In genomic region chr12:92408072-92408900, GRCh38 we compare ENCODE assay signal across 8 cellular contexts.
DNase-seq lines count a peak whose midpoint lies in the region; ATAC-seq and TF ChIP-seq lines count a peak whose summit lies in the region.

No MANE protein-coding gene starts in this region.

- H3K4me1 ChIP-seq in uterus: no peaks in the 10 kb centered on the region

- no peak overlapping the region for H3K27ac ChIP-seq in uterus

- peak; percentile 58 for DNase-seq in ELF-1 (ENCODE audit: low read depth, low spot score)
- peak; percentile 47 for DNase-seq in NOMO-1 treated with dmso at 0.1 percent for 144 hours (lab: John Stamatoyannopoulos, UW; ENCODE audit: unreplicated experiment)
- peak; percentile 41 for DNase-seq in activated naive CD4-positive, alpha-beta T cell treated with anti-CD3 and anti-CD28 coated beads, Interleukin-2, amount 50 U/mL, for 16 hours
- no peak for DNase-seq in kidney epithelial cell (ENCODE audit: low read depth)
- DNase-seq in NCI-H2227 treated with DMSO at 0.1 percent for 48 hours (lab: John Stamatoyannopoulos, UW): no peak
- no peak for DNase-seq in uterus

- H3K36me3 ChIP-seq in kidney epithelial cell (ENCODE audit: control insufficient read depth, insufficient read depth, low read length) (no peaks in the 10 kb centered on the region), uterus (no peaks in the 10 kb centered on the region)

- H3K4me3 ChIP-seq in kidney epithelial cell (ENCODE audit: low read depth, low read length) (no peak overlapping the region), uterus (no peak overlapping the region)

- ATAC-seq in HG03025 (IDR thresholded peaks at IDR 0.05; ENCODE audit: low FRiP score, unreplicated experiment): peak; percentile 40
- ATAC-seq in HG03354 (IDR thresholded peaks at IDR 0.05; ENCODE audit: poor library complexity, severe bottlenecking, unreplicated experiment): no peak

- intact Hi-C loops in uterus (cut with DNase I; ENCODE audit: low total_unique reads): no loop called here

- no peaks in the 10 kb centered on the region for H3K9me3 ChIP-seq in uterus

- no peak for TF ChIP-seq POLR2A in uterus (IDR thresholded peaks at IDR 0.05)

- H3K27me3 ChIP-seq in kidney epithelial cell (ENCODE audit: control insufficient read depth, insufficient read depth, low read length): no peaks in the 10 kb centered on the region
- no peaks in the 10 kb centered on the region for H3K27me3 ChIP-seq in uterus

- TF ChIP-seq CTCF in kidney epithelial cell (IDR thresholded peaks at IDR 0.05; ENCODE audit: insufficient read depth, low read length, poor library complexity, severe bottlenecking) (peak; percentile 42), uterus (IDR thresholded peaks at IDR 0.05) (no peak)

Comparison
In these comparisons a context has a peak if more than half of its experiments do, and no peak if none do; other contexts are left out.
1. DNase-seq: peak in ELF-1 (single experiment), NOMO-1 treated with dmso at 0.1 percent for 144 hours (single experiment) and activated naive CD4-positive, alpha-beta T cell treated with anti-CD3 and anti-CD28 coated beads, Interleukin-2, amount 50 U/mL, for 16 hours (single experiment); none in kidney epithelial cell (single experiment), NCI-H2227 treated with DMSO at 0.1 percent for 48 hours (single experiment) and uterus (0 of 2).